Comparison of ENCODE assay signal across 9 cellular contexts in genomic region chr20:63071541-63072181, GRCh38.
DNase-seq lines count a peak whose midpoint lies in the region; ATAC-seq, FAIRE-seq and TF ChIP-seq lines count a peak whose summit lies in the region.
"Had no signal": no experiment of that assay in that cellular context is flagged by ENCODE, and none has a peak within 500 bp of the region (broad histone marks: within the 10 kb centered on the region; RNA-seq: fewer than 3 reads in every experiment).

No MANE protein-coding gene starts in this region.

- no peaks in the 10 kb centered on the region for H3K79me2 ChIP-seq in HepG2 (ENCODE audit: insufficient read depth, low read length)

- no peak overlapping the region for H3K4me2 ChIP-seq in HepG2 (ENCODE audit: low read depth, low read length)

- H3K9ac ChIP-seq in HepG2 (ENCODE audit: insufficient read depth, low read depth, low read length) = no peak overlapping the region

- TF ChIP-seq CTCF in right lobe of liver (IDR thresholded peaks at IDR 0.05) (no peak), HepG2 (CRISPR knock-in tag; IDR thresholded peaks at IDR 0.05) (no peak)

- no peaks in the 10 kb centered on the region for H3K4me1 ChIP-seq in right lobe of liver
- no peaks in the 10 kb centered on the region for H3K4me1 ChIP-seq in HepG2 (ENCODE audit: insufficient read depth, low read length)
- H3K4me1 ChIP-seq in thymus (ENCODE audit: control insufficient read depth, insufficient read depth, low read length) = no peaks in the 10 kb centered on the region

- peak; percentile 17 to 31 (median 29) for DNase-seq in right lobe of liver
- no peak for DNase-seq in HepG2 (ENCODE audit: low spot score)
- peak in 11 of 34 experiments; percentile 2 to 20 (median 13) for DNase-seq in T-cell
- peak; percentile 20 for DNase-seq in left ventricle myocardium superior
- DNase-seq in cerebellar nuclear complex (lab: John Stamatoyannopoulos, UW) = no peak
- DNase-seq in occipital lobe (lab: John Stamatoyannopoulos, UW) = no peak

- H3K9me3 ChIP-seq in right lobe of liver (no peaks in the 10 kb centered on the region), HepG2 (ENCODE audit: low read length) (no peaks in the 10 kb centered on the region), thymus (ENCODE audit: control insufficient read depth) (peaks cover 3% of the 10 kb centered on the region)

- no peak overlapping the region for H3K27ac Mint-ChIP-seq in T-cell

- H4K20me1 ChIP-seq in HepG2 (ENCODE audit: insufficient read depth, low read length) = peaks cover 11% of the 10 kb centered on the region; the same call in 1 of the 2 replicates

- no peak for FAIRE-seq in HepG2 (lab: Jason Lieb, UNC)

- TF ChIP-seq EP300 in HepG2 (IDR thresholded peaks at IDR 0.05; ENCODE audit: low read depth in 2 of 2, low read length in 2 of 2) = no peak
- TF ChIP-seq EP300 in HepG2 (CRISPR knock-in tag; IDR thresholded peaks at IDR 0.05; ENCODE audit: borderline replicate concordance) = no peak

- peaks cover 0 to 11% (median 7%) of the 10 kb centered on the region in 3 donors for H3K4me1 Mint-ChIP-seq in T-cell

- peaks cover 43 to 56% of the 10 kb centered on the region in 2 donors for H3K27me3 Mint-ChIP-seq in T-cell

- BruUV-seq in HepG2 (replicated peaks; lab: Mats Ljungman, UMichigan) = no TSS peak

- 16% methylated on average over 5 of the region's 40 CpGs for WGBS in right lobe of liver (ENCODE audit: insufficient coverage, low coverage, low lambda C conversion rate, missing lambda C conversion rate)
- 35% methylated on average over 40 of the region's 40 CpGs for WGBS in HepG2 (ENCODE audit: low lambda C conversion rate)
- WGBS in thymus = 15% methylated on average over 40 of the region's 40 CpGs

- ATAC-seq in right lobe of liver = no peak
- ATAC-seq in HepG2 = no peak
- ATAC-seq in T-cell (replicated peaks in 1 of 4) = peak in 3 of 4 experiments; percentile 34 to 83 (median 37)
- ATAC-seq in left ventricle myocardium superior = no peak
- ATAC-seq in HG02763 (IDR thresholded peaks at IDR 0.05; ENCODE audit: unreplicated experiment) = no peak

- TF ChIP-seq RAD21 in HepG2 (CRISPR knock-in tag; IDR thresholded peaks at IDR 0.05) = no peak

- H2AFZ ChIP-seq in HepG2 (ENCODE audit: low read length) = no peak overlapping the region

- in situ Hi-C loops in HepG2 (cut with HindIII; ENCODE audit: extremely low pct_ligation_motif_present, low pct_unique_long_range_greater_than_20kb) = no loop called here

- POLR2A ChIA-PET in HepG2 (lab: Yijun Ruan, JAX) (no interaction called here), T-cell (lab: Charles Lee) (interaction anchor here in 1 of 2 donors (0.6 kb wide), 1 partner anchor 81 kb away, joined by 6 read pairs; no protein-coding TSS in a partner anchor)

- H3K36me3 Mint-ChIP-seq in T-cell = no peaks in the 10 kb centered on the region

- H3K36me3 ChIP-seq in right lobe of liver = no peaks in the 10 kb centered on the region
- H3K36me3 ChIP-seq in HepG2 (replicated peaks in 1 of 2; ENCODE audit: control insufficient read depth in 1 of 2, insufficient read depth in 2 of 2, low read length in 2 of 2) = no peaks in the 10 kb centered on the region
- H3K36me3 ChIP-seq in thymus (ENCODE audit: control insufficient read depth, insufficient read depth) = no peaks in the 10 kb centered on the region

- no peak overlapping the region for H3K27ac ChIP-seq in right lobe of liver
- H3K27ac ChIP-seq in HepG2 (ENCODE audit: extremely low read length, insufficient read depth, low read length) = no peak overlapping the region
- no peak overlapping the region for H3K27ac ChIP-seq in thymus (ENCODE audit: low read depth)
- H3K27ac ChIP-seq: skin epidermis had no signal

- H3K27me3 ChIP-seq in right lobe of liver (peaks cover 0 to 18% of the 10 kb centered on the region in 2 donors), HepG2 (ENCODE audit: control insufficient read depth in 1 of 2, insufficient read depth in 2 of 2, low read length in 2 of 2) (peaks cover 8 to 59% of the 10 kb centered on the region in 2 experiments; a peak in 4 of 5 replicates), thymus (ENCODE audit: control insufficient read depth, insufficient read depth) (peaks cover 26% of the 10 kb centered on the region)

- intact Hi-C loops in right lobe of liver (cut with DNase I) (no loop called here), HepG2 (cut with micrococcal nuclease; ENCODE audit: unreplicated experiment) (no loop called here), left ventricle myocardium superior (cut with micrococcal nuclease) (no loop called here)

- TF ChIP-seq POLR2A in right lobe of liver (IDR thresholded peaks at IDR 0.05) (no peak), HepG2 (IDR thresholded peaks at IDR 0.05; ENCODE audit: insufficient read depth in 1 of 2, low read depth in 2 of 2, low read length in 2 of 2) (no peak)

- H3K4me3 ChIP-seq in right lobe of liver (no peak overlapping the region), HepG2 (replicated peaks in 1 of 3; ENCODE audit: insufficient read depth in 1 of 3, low read depth in 2 of 3, low read length in 3 of 3) (no peak overlapping the region), thymus (ENCODE audit: low read length) (peak overlapping the region; percentile 23)
- H3K4me3 ChIP-seq: skin epidermis had no signal

- peaks cover 0 to 7% (median 2%) of the 10 kb centered on the region in 3 donors for H3K9me3 Mint-ChIP-seq in T-cell

- CTCF ChIA-PET in HepG2 (lab: Yijun Ruan, JAX; ENCODE audit: low intra/inter-chr PET ratio, low total read pairs) (no interaction called here), T-cell (lab: Charles Lee) (no interaction called here)

- peak overlapping the region; percentile 21 to 40 (median 25) for H3K4me3 Mint-ChIP-seq in T-cell

TF ChIP-seq in HepG2, 621 proteins besides CTCF, POLR2A, EP300 and RAD21:
- TF ChIP-seq IRF1 (CRISPR knock-in tag; IDR thresholded peaks at IDR 0.05; ENCODE audit: low read depth) = no peak
- 0 out of 4 replicates have a peak, but pooled peaks of 1 of the 2 experiments have one; percentile 11 for TF ChIP-seq REST (IDR thresholded peaks at IDR 0.05; ENCODE audit: borderline replicate concordance in 1 of 2, low read depth in 1 of 2, low read length in 2 of 2)
- no peak for TF ChIP-seq ZNF710 (CRISPR knock-in tag; IDR thresholded peaks at IDR 0.05; ENCODE audit: borderline replicate concordance)
- TF ChIP-seq FOXP1 (IDR thresholded peaks at IDR 0.05) = no peak
- TF ChIP-seq FOXP1 (CRISPR knock-in tag; IDR thresholded peaks at IDR 0.05) = no peak

Comparison
In these comparisons a context has a peak if more than half of its experiments do, and no peak if none do; other contexts are left out.
1. DNase-seq: peak in right lobe of liver (3 of 3) and left ventricle myocardium superior (single experiment); none in HepG2 (single experiment), cerebellar nuclear complex (0 of 2) and occipital lobe (single experiment).
2. ATAC-seq: peak in T-cell (3 of 4); none in right lobe of liver (0 of 4), HepG2 (single experiment), left ventricle myocardium superior (single experiment) and HG02763 (single experiment).